ENCODE assay signal across 8 cellular contexts in the genomic region with DNA sequence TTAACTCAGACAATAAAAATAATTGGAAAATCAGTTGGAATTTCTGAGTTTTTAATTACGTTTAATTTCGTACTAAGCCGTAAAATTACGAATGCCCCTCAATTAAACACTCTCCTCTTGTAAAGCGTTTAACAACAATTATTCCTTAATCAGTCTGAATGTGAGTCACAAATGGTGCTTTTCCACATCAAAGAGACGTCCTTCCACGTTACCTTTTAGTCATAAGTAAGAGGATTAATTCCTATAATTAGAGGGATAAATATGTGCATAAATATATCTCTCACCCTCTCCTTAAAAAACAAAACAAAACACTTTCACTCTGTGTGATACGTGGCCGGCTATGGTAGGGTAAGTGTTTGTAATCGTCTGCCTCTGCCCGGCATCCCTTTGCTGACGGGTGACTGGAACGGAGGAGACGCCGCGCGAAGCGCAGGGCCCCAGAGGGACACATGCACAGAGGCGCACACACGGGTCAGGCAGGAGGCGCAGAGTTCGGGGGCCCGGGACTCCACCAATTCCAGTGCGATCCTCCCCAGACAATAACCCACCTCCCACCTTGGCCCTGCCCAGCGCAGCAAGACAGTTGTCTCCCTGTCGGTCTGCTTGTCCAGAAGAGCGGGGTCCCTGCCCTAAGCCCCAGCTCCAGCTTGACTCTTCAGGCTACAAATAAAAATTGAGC. TPM values are rescaled to one million over a fixed set of nuclear protein-coding genes. Genes with fewer than 3 reads are reported as not detected.
DNase-seq lines count a peak whose midpoint lies in the region; ATAC-seq and TF ChIP-seq lines count a peak whose summit lies in the region.

No MANE protein-coding gene starts in this region.

- H2AFZ ChIP-seq in SK-N-SH (ENCODE audit: low read depth): peak overlapping the region; percentile 56; the same call in 1 of the 2 replicates
- peak overlapping the region; percentile 59 for H2AFZ ChIP-seq in neuron (ENCODE audit: low read depth, low read length)

- TF ChIP-seq EP300 in SK-N-SH (IDR thresholded peaks at IDR 0.05; ENCODE audit: borderline replicate concordance in 1 of 2, low read depth in 1 of 2, low read length in 1 of 2) (no peak), gastroesophageal sphincter (IDR thresholded peaks at IDR 0.05) (no peak)

- no peaks in the 10 kb centered on the region for H3K9me2 ChIP-seq in SK-N-SH

- no peak for TF ChIP-seq RAD21 in SK-N-SH (IDR thresholded peaks at IDR 0.05; ENCODE audit: low read length)

- 15% methylated on average over 13 of the region's 27 CpGs for WGBS in SK-N-SH (ENCODE audit: low lambda C conversion rate)
- WGBS in gastroesophageal sphincter (ENCODE audit: low coverage in 1 of 2), 2 donors: 11 to 35% methylated on average over 14 to 17 of the region's 27 CpGs

- no peaks in the 10 kb centered on the region for H3K27me3 ChIP-seq in SK-N-SH (ENCODE audit: insufficient read depth)
- no peaks in the 10 kb centered on the region for H3K27me3 ChIP-seq in gastroesophageal sphincter
- H3K27me3 ChIP-seq in neuron (ENCODE audit: insufficient read depth, low read length): peaks cover 2% of the 10 kb centered on the region

- H3K4me1 ChIP-seq in SK-N-SH (ENCODE audit: control insufficient read depth in 1 of 2, insufficient read depth in 2 of 2, low read depth in 1 of 2, low read length in 1 of 2) (peaks cover 14 to 34% of the 10 kb centered on the region in 2 experiments; a peak in 2 of 4 replicates), gastroesophageal sphincter (peaks cover 0 to 40% (median 0%) of the 10 kb centered on the region in 3 donors), neuron (ENCODE audit: insufficient read depth, low read length) (peaks cover 19% of the 10 kb centered on the region)

- peak overlapping the region; percentile 89 for H3K4me2 ChIP-seq in SK-N-SH

- POLR2A ChIA-PET in SK-N-SH (lab: Yijun Ruan, JAX): interaction anchor here (0.8 to 3.3 kb wide), 20 partner anchors 9 to 771 kb away, joined by 3 to 35 read pairs (median 6); a partner anchor contains a TSS

- DNase-seq in DMS114 treated with DMSO at 0.1 percent for 48 hours (lab: John Stamatoyannopoulos, UW; ENCODE audit: unreplicated experiment): peak; percentile 48
- peak; percentile 51 for DNase-seq in SK-N-SH
- no peak for DNase-seq in NCI-H510A treated with DMSO at 0.1 percent for 48 hours (lab: John Stamatoyannopoulos, UW)
- no peak for DNase-seq in OCI-M1 (lab: John Stamatoyannopoulos, UW)

- no peaks in the 10 kb centered on the region for H4K20me1 ChIP-seq in SK-N-SH (ENCODE audit: insufficient read depth)

- H3F3A ChIP-seq in SK-N-SH (replicated peaks; ENCODE audit: insufficient read depth): peaks cover 23% of the 10 kb centered on the region

- H3K9me3 ChIP-seq in SK-N-SH (no peaks in the 10 kb centered on the region), gastroesophageal sphincter (no peaks in the 10 kb centered on the region), neuron (ENCODE audit: low read length) (no peaks in the 10 kb centered on the region)

- peak; percentile 65 for ATAC-seq in gastroesophageal sphincter
- no peak for ATAC-seq in HG02642 (IDR thresholded peaks at IDR 0.05; ENCODE audit: poor library complexity, unreplicated experiment)
- ATAC-seq in HG02763 (IDR thresholded peaks at IDR 0.05; ENCODE audit: unreplicated experiment): no peak

- peak overlapping the region; percentile 100 for H3K9ac ChIP-seq in SK-N-SH

- peaks cover 0 to 6% of the 10 kb centered on the region in 2 experiments for H3K36me3 ChIP-seq in SK-N-SH (replicated peaks in 1 of 2; ENCODE audit: control insufficient read depth in 1 of 2, insufficient read depth in 2 of 2, low read length in 1 of 2)
- no peaks in the 10 kb centered on the region for H3K36me3 ChIP-seq in gastroesophageal sphincter
- no peaks in the 10 kb centered on the region for H3K36me3 ChIP-seq in neuron (ENCODE audit: insufficient read depth, low read length)

- H3K4me3 ChIP-seq in SK-N-SH (ENCODE audit: low read depth in 2 of 2, low read length in 1 of 2) (peak overlapping the region; percentile 63 to 74), gastroesophageal sphincter (peak overlapping the region; percentile 34 to 54), neuron (ENCODE audit: low read length) (peak overlapping the region; percentile 44)

- H3K27ac ChIP-seq in SK-N-SH (ENCODE audit: low read depth in 2 of 2, low read length in 1 of 2) (peak overlapping the region; percentile 99), gastroesophageal sphincter (peak overlapping the region; percentile 68 to 98 (median 94))

- peaks cover 66% of the 10 kb centered on the region for H3K79me2 ChIP-seq in SK-N-SH (ENCODE audit: insufficient read depth)

- TF ChIP-seq CTCF in SK-N-SH (IDR thresholded peaks at IDR 0.05) (no peak), gastroesophageal sphincter (IDR thresholded peaks at IDR 0.05) (no peak)

- CTCF ChIA-PET in SK-N-SH (lab: Yijun Ruan, JAX): interaction anchor here (0.6 to 10.8 kb wide), 10 partner anchors 9 to 770 kb away, joined by 3 to 101 read pairs (median 8); no protein-coding TSS in a partner anchor

- TF ChIP-seq POLR2A in gastroesophageal sphincter (IDR thresholded peaks at IDR 0.05): no peak

TF ChIP-seq in SK-N-SH, 30 proteins besides CTCF, POLR2A, EP300 and RAD21 (continues in another document):
- TF ChIP-seq CHD2 (IDR thresholded peaks at IDR 0.05; ENCODE audit: low read length, partially characterized antibody): no peak
- TF ChIP-seq, protein P1, sequence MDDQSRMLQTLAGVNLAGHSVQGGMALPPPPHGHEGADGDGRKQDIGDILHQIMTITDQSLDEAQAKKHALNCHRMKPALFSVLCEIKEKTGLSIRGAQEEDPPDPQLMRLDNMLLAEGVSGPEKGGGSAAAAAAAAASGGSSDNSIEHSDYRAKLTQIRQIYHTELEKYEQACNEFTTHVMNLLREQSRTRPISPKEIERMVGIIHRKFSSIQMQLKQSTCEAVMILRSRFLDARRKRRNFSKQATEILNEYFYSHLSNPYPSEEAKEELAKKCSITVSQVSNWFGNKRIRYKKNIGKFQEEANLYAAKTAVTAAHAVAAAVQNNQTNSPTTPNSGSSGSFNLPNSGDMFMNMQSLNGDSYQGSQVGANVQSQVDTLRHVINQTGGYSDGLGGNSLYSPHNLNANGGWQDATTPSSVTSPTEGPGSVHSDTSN (IDR thresholded peaks at IDR 0.05): no peak
- TF ChIP-seq, protein P2, sequence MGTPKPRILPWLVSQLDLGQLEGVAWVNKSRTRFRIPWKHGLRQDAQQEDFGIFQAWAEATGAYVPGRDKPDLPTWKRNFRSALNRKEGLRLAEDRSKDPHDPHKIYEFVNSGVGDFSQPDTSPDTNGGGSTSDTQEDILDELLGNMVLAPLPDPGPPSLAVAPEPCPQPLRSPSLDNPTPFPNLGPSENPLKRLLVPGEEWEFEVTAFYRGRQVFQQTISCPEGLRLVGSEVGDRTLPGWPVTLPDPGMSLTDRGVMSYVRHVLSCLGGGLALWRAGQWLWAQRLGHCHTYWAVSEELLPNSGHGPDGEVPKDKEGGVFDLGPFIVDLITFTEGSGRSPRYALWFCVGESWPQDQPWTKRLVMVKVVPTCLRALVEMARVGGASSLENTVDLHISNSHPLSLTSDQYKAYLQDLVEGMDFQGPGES (IDR thresholded peaks at IDR 0.05; ENCODE audit: low read depth, low read length): no peak
- no peak for TF ChIP-seq NFIC (IDR thresholded peaks at IDR 0.05; ENCODE audit: borderline replicate concordance)
- no peak for TF ChIP-seq SIN3A (IDR thresholded peaks at IDR 0.05; ENCODE audit: borderline replicate concordance, low read depth, low read length)
- no peak for TF ChIP-seq TCF12 (IDR thresholded peaks at IDR 0.05)
- TF ChIP-seq JUND (IDR thresholded peaks at IDR 0.05): no peak
- no peak; the same call in 1 of the 2 replicates for TF ChIP-seq EZH2phosphoT487 (IDR thresholded peaks at IDR 0.05; ENCODE audit: borderline replicate concordance, low read depth)
- TF ChIP-seq TAF1 (IDR thresholded peaks at IDR 0.05; ENCODE audit: borderline replicate concordance, low read depth, low read length): peak; percentile 57
- TF ChIP-seq TEAD4 (IDR thresholded peaks at IDR 0.05; ENCODE audit: borderline replicate concordance, insufficient read depth): no peak
- no peak for TF ChIP-seq SMC3 (IDR thresholded peaks at IDR 0.05; ENCODE audit: low read depth, low read length)
- TF ChIP-seq, protein P3, sequence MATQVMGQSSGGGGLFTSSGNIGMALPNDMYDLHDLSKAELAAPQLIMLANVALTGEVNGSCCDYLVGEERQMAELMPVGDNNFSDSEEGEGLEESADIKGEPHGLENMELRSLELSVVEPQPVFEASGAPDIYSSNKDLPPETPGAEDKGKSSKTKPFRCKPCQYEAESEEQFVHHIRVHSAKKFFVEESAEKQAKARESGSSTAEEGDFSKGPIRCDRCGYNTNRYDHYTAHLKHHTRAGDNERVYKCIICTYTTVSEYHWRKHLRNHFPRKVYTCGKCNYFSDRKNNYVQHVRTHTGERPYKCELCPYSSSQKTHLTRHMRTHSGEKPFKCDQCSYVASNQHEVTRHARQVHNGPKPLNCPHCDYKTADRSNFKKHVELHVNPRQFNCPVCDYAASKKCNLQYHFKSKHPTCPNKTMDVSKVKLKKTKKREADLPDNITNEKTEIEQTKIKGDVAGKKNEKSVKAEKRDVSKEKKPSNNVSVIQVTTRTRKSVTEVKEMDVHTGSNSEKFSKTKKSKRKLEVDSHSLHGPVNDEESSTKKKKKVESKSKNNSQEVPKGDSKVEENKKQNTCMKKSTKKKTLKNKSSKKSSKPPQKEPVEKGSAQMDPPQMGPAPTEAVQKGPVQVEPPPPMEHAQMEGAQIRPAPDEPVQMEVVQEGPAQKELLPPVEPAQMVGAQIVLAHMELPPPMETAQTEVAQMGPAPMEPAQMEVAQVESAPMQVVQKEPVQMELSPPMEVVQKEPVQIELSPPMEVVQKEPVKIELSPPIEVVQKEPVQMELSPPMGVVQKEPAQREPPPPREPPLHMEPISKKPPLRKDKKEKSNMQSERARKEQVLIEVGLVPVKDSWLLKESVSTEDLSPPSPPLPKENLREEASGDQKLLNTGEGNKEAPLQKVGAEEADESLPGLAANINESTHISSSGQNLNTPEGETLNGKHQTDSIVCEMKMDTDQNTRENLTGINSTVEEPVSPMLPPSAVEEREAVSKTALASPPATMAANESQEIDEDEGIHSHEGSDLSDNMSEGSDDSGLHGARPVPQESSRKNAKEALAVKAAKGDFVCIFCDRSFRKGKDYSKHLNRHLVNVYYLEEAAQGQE (IDR thresholded peaks at IDR 0.05; ENCODE audit: low read depth, low read length): peak; percentile 38; the same call in 1 of the 2 replicates
- TF ChIP-seq RXRA (IDR thresholded peaks at IDR 0.05; ENCODE audit: borderline replicate concordance, low read depth): no peak
- peak; percentile 44 for TF ChIP-seq POLR2AphosphoS5 (IDR thresholded peaks at IDR 0.05; ENCODE audit: low read depth, low read length)
- no peak for TF ChIP-seq YY1 (IDR thresholded peaks at IDR 0.05; ENCODE audit: low read depth)
- no peak for TF ChIP-seq RCOR1 (IDR thresholded peaks at IDR 0.05; ENCODE audit: low read length)
- TF ChIP-seq ELF1 (IDR thresholded peaks at IDR 0.05): no peak

RNA-seq across cellular contexts. Expression of a gene that starts 9.7 kb away (rescaled TPM):
- 120 and 146 TPM in 2 replicates for polyA plus RNA-seq in SK-N-SH (2012; rRNA removed)
- 113 and 133 TPM in 2 replicates for polyA plus RNA-seq in SK-N-SH (2012; cell fraction: cytosol; rRNA removed)
- 253 and 311 TPM in 2 replicates for polyA plus RNA-seq in SK-N-SH (2012; cell fraction: nucleus; rRNA removed)
- 100 to 1,000 TPM in 1 of 4 donors, 10 to 100 TPM in 3; 43.1 to 108 (median 85.7) TPM for total RNA-seq in gastroesophageal sphincter

Comparison
In these comparisons a context has a peak if more than half of its experiments do, and no peak if none do; other contexts are left out.
1. DNase-seq: peak in DMS114 treated with DMSO at 0.1 percent for 48 hours (single experiment) and SK-N-SH (single experiment); none in NCI-H510A treated with DMSO at 0.1 percent for 48 hours (single experiment) and OCI-M1 (single experiment).
2. Peak in every context shown above with its lines, with median percentiles within 50 percentile points of each other: H3K4me3 ChIP-seq.